ENCODE assay signal across 8 cellular contexts in the genomic region with DNA sequence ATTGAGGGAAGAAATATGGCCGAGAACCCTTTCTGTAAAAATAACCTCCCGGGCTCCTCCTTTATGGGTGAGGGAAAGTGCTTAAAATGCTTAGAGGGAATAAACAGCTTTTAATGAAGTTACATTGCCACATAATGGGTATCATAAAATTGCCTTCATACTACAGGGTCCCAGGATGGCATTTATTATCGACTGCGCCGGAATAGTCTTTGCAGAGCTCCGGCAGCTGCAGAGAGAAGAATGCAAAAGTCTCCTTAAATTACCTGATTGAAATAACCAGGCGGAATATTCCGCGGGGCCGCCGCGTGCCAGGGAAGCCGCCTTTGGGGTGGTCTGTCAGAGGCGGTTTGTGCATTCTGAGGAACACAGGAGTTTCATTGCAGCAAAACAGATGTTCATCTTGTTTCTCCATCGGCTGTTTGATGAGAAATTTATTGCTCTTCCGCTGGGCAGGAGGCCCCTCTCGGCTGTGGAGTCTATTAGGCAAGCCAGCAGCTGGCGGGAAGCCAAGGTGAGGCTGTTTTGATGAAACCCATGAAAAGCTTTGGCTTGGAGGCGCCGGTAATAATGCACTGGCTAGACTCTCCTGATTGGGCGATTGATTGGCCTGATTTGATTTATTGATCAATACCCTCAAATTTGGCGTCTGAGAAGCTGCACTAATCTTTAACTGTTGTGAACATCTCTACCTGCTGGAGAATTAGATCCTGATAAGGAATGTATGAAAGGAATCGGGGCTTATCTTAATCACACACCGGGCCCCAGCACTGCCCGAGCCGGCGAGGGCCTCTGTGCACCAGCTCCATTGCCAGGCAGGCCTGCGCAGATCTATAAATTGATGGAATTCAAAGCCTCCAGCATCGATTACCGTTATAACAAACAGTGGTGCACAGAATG.
DNase-seq lines count a peak whose midpoint lies in the region; ATAC-seq and TF ChIP-seq lines count a peak whose summit lies in the region.

No MANE protein-coding gene starts in this region.

- peak overlapping the region; percentile 58 for H3K4me2 ChIP-seq in Loucy (ENCODE audit: low read depth, low read length, poor library complexity, severe bottlenecking)

- no peaks in the 10 kb centered on the region for H3K9me2 ChIP-seq in Loucy (replicated peaks; ENCODE audit: low read depth, low read length)

- H3K79me2 ChIP-seq in Loucy (ENCODE audit: insufficient read depth, low read length) = no peaks in the 10 kb centered on the region

- no peaks in the 10 kb centered on the region for H4K20me1 ChIP-seq in Loucy (ENCODE audit: insufficient read depth, low read length, poor library complexity, severe bottlenecking)

- TF ChIP-seq CTCF in Loucy (conservative IDR thresholded peaks at IDR 0.05; ENCODE audit: low read length) (no peak), heart left ventricle (IDR thresholded peaks at IDR 0.05) (no peak)

- DNase-seq in NOMO-1 treated with DMSO at 0.1 percent for 48 hours (lab: John Stamatoyannopoulos, UW; ENCODE audit: unreplicated experiment) (peak; percentile 95), heart left ventricle (peak in 4 of 5 donors; percentile 47 to 86 (median 69)), stromal cell of bone marrow (ENCODE audit: low read depth) (peak; percentile 1), NCI-H226 (no peak), erythroblast (lab: John Stamatoyannopoulos, UW) (no peak), activated gamma-delta T cell (lab: John Stamatoyannopoulos, UW) (no peak)

- TF ChIP-seq POLR2A in heart left ventricle (IDR thresholded peaks at IDR 0.05) = no peak
- TF ChIP-seq POLR2A in erythroblast (IDR thresholded peaks at IDR 0.05; ENCODE audit: low read length) = no peak

- H3K27ac ChIP-seq in heart left ventricle = no peak overlapping the region

- ATAC-seq in heart left ventricle (no peak), GM21576 (IDR thresholded peaks at IDR 0.05; ENCODE audit: unreplicated experiment) (no peak)

- 0 out of 2 replicates have a peak overlapping the region, but pooled peaks have one; percentile 22 for H2AFZ ChIP-seq in Loucy (ENCODE audit: low read length)

- peak overlapping the region; percentile 56 for H3K4me3 ChIP-seq in Loucy (ENCODE audit: low read length, poor library complexity, severe bottlenecking)
- no peak overlapping the region for H3K4me3 ChIP-seq in heart left ventricle

- intact Hi-C loops in heart left ventricle (cut with DNase I) = no loop called here

- H3K36me3 ChIP-seq in Loucy (ENCODE audit: insufficient read depth, low read length) (no peaks in the 10 kb centered on the region), heart left ventricle (no peaks in the 10 kb centered on the region)

- 62 to 78% (median 67%) methylated on average over 30 of the region's 30 CpGs for WGBS in heart left ventricle, 4 donors

- no peaks in the 10 kb centered on the region for H3F3A ChIP-seq in Loucy (ENCODE audit: low read depth)

- H3K9me3 ChIP-seq in Loucy (ENCODE audit: insufficient read depth, low read depth, low read length) (no peaks in the 10 kb centered on the region), heart left ventricle (no peaks in the 10 kb centered on the region)

- H3K27me3 ChIP-seq in Loucy (ENCODE audit: insufficient read depth, low read length, poor library complexity, severe bottlenecking) = no peaks in the 10 kb centered on the region
- peaks cover 0 to 12% (median 0%) of the 10 kb centered on the region in 9 donors for H3K27me3 ChIP-seq in heart left ventricle

- peak overlapping the region; percentile 68 for H3K9ac ChIP-seq in Loucy (ENCODE audit: low read depth, low read length, poor library complexity, severe bottlenecking)

- H3K4me1 ChIP-seq in Loucy (ENCODE audit: insufficient read depth, low read length, poor library complexity, severe bottlenecking) (peaks cover 28% of the 10 kb centered on the region), heart left ventricle (peaks cover 0 to 9% (median 0%) of the 10 kb centered on the region in 12 donors)

Comparison
In these comparisons a context has a peak if more than half of its experiments do, and no peak if none do; other contexts are left out.
1. DNase-seq: peak in NOMO-1 treated with DMSO at 0.1 percent for 48 hours (single experiment), heart left ventricle (4 of 5) and stromal cell of bone marrow (single experiment); none in NCI-H226 (single experiment), erythroblast (0 of 2) and activated gamma-delta T cell (single experiment).